In genomic region chr7:135159359-135160087, GRCh38 we compare ENCODE assay signal across 10 cellular contexts. TPM values are rescaled to one million over a fixed set of nuclear protein-coding genes. Genes with fewer than 3 reads are reported as not detected.
DNase-seq lines count a peak whose midpoint lies in the region; ATAC-seq and TF ChIP-seq lines count a peak whose summit lies in the region.
"Had no signal": no experiment of that assay in that cellular context is flagged by ENCODE, and none has a peak within 500 bp of the region (broad histone marks: within the 10 kb centered on the region; RNA-seq: fewer than 3 reads in every experiment).

No MANE protein-coding gene starts in this region.

- no peak for TF ChIP-seq CTCF in ovary (IDR thresholded peaks at IDR 0.05)
- no peak for TF ChIP-seq CTCF in tibial artery (IDR thresholded peaks at IDR 0.05)

- H3K9me3 ChIP-seq in skeletal muscle tissue (ENCODE audit: control insufficient read depth in 3 of 3, low read length in 3 of 3), result peaks cover 0 to 4% (median 2%) of the 10 kb centered on the region in 3 donors
- H3K9me3 ChIP-seq in ovary, result no peaks in the 10 kb centered on the region
- H3K9me3 ChIP-seq in tibial artery, result peaks cover 0 to 14% (median 7%) of the 10 kb centered on the region in 3 donors

- H3K9ac ChIP-seq in skeletal muscle tissue (ENCODE audit: low read depth in 1 of 3, low read length in 3 of 3), result peak overlapping the region; percentile 58 to 73 (median 59)

- WGBS in ovary, 3 donors, result 86 to 98% (median 92%) methylated on average over 2 of the region's 2 CpGs

- H3K27me3 ChIP-seq in skeletal muscle tissue (ENCODE audit: control insufficient read depth in 3 of 3, insufficient read depth in 3 of 3, low read length in 3 of 3) (no peaks in the 10 kb centered on the region), ovary (no peaks in the 10 kb centered on the region), tibial artery (no peaks in the 10 kb centered on the region)

- no peak for TF ChIP-seq EP300 in ovary (IDR thresholded peaks at IDR 0.05)

- H3K36me3 ChIP-seq in skeletal muscle tissue (ENCODE audit: control insufficient read depth in 3 of 3, insufficient read depth in 3 of 3, low read length in 3 of 3) (peaks cover 0 to 3% (median 2%) of the 10 kb centered on the region in 3 donors), ovary (no peaks in the 10 kb centered on the region), tibial artery (peaks cover under 1 to 14% (median 10%) of the 10 kb centered on the region in 3 donors)

- peak; percentile 77 to 84 for ATAC-seq in activated CD4-positive, CD25-positive, alpha-beta regulatory T cell treated with anti-CD3 and anti-CD28 coated beads, Interleukin-2, amount 50 U/mL, for 24 hours

- H3K4me3 ChIP-seq in skeletal muscle tissue (ENCODE audit: low read length in 3 of 3), result peak overlapping the region in 2 of 3 donors; percentile 34 to 58
- no peak overlapping the region for H3K4me3 ChIP-seq in ovary
- H3K4me3 ChIP-seq in tibial artery, result no peak overlapping the region

- peaks cover 62 to 66% (median 66%) of the 10 kb centered on the region in 3 donors for H3K4me1 ChIP-seq in skeletal muscle tissue (ENCODE audit: control insufficient read depth in 3 of 3, insufficient read depth in 3 of 3, low read length in 3 of 3)
- peaks cover 6% of the 10 kb centered on the region for H3K4me1 ChIP-seq in ovary (ENCODE audit: insufficient read depth)
- peaks cover 0 to 32% (median 20%) of the 10 kb centered on the region in 4 donors for H3K4me1 ChIP-seq in tibial artery

- TF ChIP-seq POLR2A in ovary (IDR thresholded peaks at IDR 0.05), result no peak

- DNase-seq in activated CD4-positive, CD25-positive, alpha-beta regulatory T cell treated with anti-CD3 and anti-CD28 coated beads, Interleukin-2, amount 50 U/mL, for 72 hours, result no peak
- peak; percentile 44 for DNase-seq in LHCN-M2 (ENCODE audit: low read depth)
- DNase-seq in epithelial cell of prostate (ENCODE audit: low read depth, low spot score), result no peak
- no peak for DNase-seq in ovary
- no peak for DNase-seq in tibial artery
- no peak for DNase-seq in stimulated activated CD4-positive, alpha-beta T cell treated with anti-CD3 and anti-CD28 coated beads, Interleukin-1b, Interleukin-23, amount 100 ng/mL, for 48 hours
- DNase-seq: effector memory CD4-positive, alpha-beta T cell; naive B cell had no signal

- peak overlapping the region; percentile 25 for H3K27ac ChIP-seq in epithelial cell of prostate
- H3K27ac ChIP-seq in skeletal muscle tissue (ENCODE audit: low read depth, low read length), result peak overlapping the region; percentile 89
- H3K27ac ChIP-seq in ovary, result no peak overlapping the region
- H3K27ac ChIP-seq in tibial artery, result peak overlapping the region in 1 of 2 donors; percentile 35

- intact Hi-C loops in ovary (cut with DNase I) (loop anchor here in 3 of 4 donors (10.0 kb wide), 4 partner anchors 165 to 475 kb away; partner anchors contain the start of gene AGBL3 (in 1 of the 3)), tibial artery (cut with DNase I; ENCODE audit: low total_unique reads) (loop anchor here (10.0 kb wide), 1 partner anchor 165 kb away; no protein-coding TSS in a partner anchor)

RNA-seq across cellular contexts. Expression of gene CYREN, which starts 11.0 kb away (rescaled TPM):
- total RNA-seq in LHCN-M2 (2014; rRNA removed) (74.4 and 79.0 TPM in 2 replicates), skeletal muscle tissue (20.4 TPM), ovary (10 to 100 TPM; 25.4 to 54.2 (median 40.2) TPM)
- 35.2 TPM for polyA plus RNA-seq in LHCN-M2 (2012)
- 10 to 100 TPM; 21.1 to 24.1 TPM for polyA plus RNA-seq in ovary

RNA-seq across cellular contexts. Expression of gene TMEM140, which starts 11.7 kb away (rescaled TPM):
- 3.4 and 5.0 TPM in 2 replicates for total RNA-seq in LHCN-M2 (2014; rRNA removed)
- polyA plus RNA-seq in LHCN-M2 (2012), result 9.1 TPM
- total RNA-seq in skeletal muscle tissue, result 1.6 TPM
- 1 to 10 TPM; 5.9 to 9.3 (median 8.4) TPM for total RNA-seq in ovary
- polyA plus RNA-seq in ovary, result 10 to 100 TPM; 13.0 to 25.0 TPM

RNA-seq across cellular contexts. Expression of gene WDR91, which starts 51.8 kb away (rescaled TPM):
- total RNA-seq in LHCN-M2 (2014; rRNA removed), result 6.4 and 6.9 TPM in 2 replicates
- polyA plus RNA-seq in LHCN-M2 (2012), result 4.7 TPM
- total RNA-seq in skeletal muscle tissue, result 6.8 TPM
- 10 to 100 TPM; 14.7 to 56.3 (median 32.7) TPM for total RNA-seq in ovary
- 10 to 100 TPM; 12.6 to 17.7 TPM for polyA plus RNA-seq in ovary

Comparison
In these comparisons a context has a peak if more than half of its experiments do, and no peak if none do; other contexts are left out.
1. H3K27ac ChIP-seq: peak in epithelial cell of prostate (single experiment) and skeletal muscle tissue (single experiment); none in ovary (0 of 2).
2. H3K4me3 ChIP-seq: peak in skeletal muscle tissue (2 of 3); none in ovary (single experiment) and tibial artery (0 of 2).